ENCODE assay signal across 8 cellular contexts in genomic region chr7:1028044-1028770, GRCh38. TPM values are rescaled to one million over a fixed set of nuclear protein-coding genes. Genes with fewer than 3 reads are reported as not detected.
DNase-seq lines count a peak whose midpoint lies in the region; ATAC-seq and TF ChIP-seq lines count a peak whose summit lies in the region.

No MANE protein-coding gene starts in this region.

- TF ChIP-seq POLR2A in suprapubic skin (IDR thresholded peaks at IDR 0.05) = peak in 1 of 2 donors; percentile 33

- ATAC-seq in GM21576 (IDR thresholded peaks at IDR 0.05; ENCODE audit: unreplicated experiment) = peak; percentile 37
- ATAC-seq in activated naive CD4-positive, alpha-beta T cell treated with anti-CD3 and anti-CD28 coated beads, Interleukin-2, amount 50 U/mL, for 72 hours = peak; percentile 86 to 87

- WGBS in suprapubic skin = 0% methylated on average over 18 of the region's 77 CpGs

- no peak for TF ChIP-seq RAD21 in Ishikawa (IDR thresholded peaks at IDR 0.05; ENCODE audit: low read depth)

- H4K20me1 ChIP-seq in osteoblast (ENCODE audit: insufficient read depth, low read length) = peaks cover 43% of the 10 kb centered on the region

- H3K27ac ChIP-seq in osteoblast (ENCODE audit: low read depth, low read length) (peak overlapping the region; percentile 79), suprapubic skin (peak overlapping the region; percentile 86)

- TF ChIP-seq EP300 in Ishikawa (IDR thresholded peaks at IDR 0.05; ENCODE audit: borderline replicate concordance) (no peak), suprapubic skin (IDR thresholded peaks at IDR 0.05) (no peak)

- peak overlapping the region in 1 of 2 donors; percentile 81 for H3K27ac Mint-ChIP-seq in activated naive CD4-positive, alpha-beta T cell treated with anti-CD3 and anti-CD28 coated beads, Interleukin-2, amount 50 U/mL, for 72 hours
- peak overlapping the region; percentile 75 for H3K27ac Mint-ChIP-seq in glutamatergic neuron (ENCODE audit: unreplicated experiment)

- H3K36me3 Mint-ChIP-seq in activated naive CD4-positive, alpha-beta T cell treated with anti-CD3 and anti-CD28 coated beads, Interleukin-2, amount 50 U/mL, for 72 hours = peaks cover 6 to 9% of the 10 kb centered on the region in 2 donors
- no peaks in the 10 kb centered on the region for H3K36me3 Mint-ChIP-seq in glutamatergic neuron (ENCODE audit: unreplicated experiment)

- H3K4me3 Mint-ChIP-seq in glutamatergic neuron (ENCODE audit: unreplicated experiment) = peak overlapping the region; percentile 38

- peaks cover 52% of the 10 kb centered on the region for H3K79me2 ChIP-seq in osteoblast (ENCODE audit: insufficient read depth, low read length)

- H3K4me1 ChIP-seq in osteoblast (ENCODE audit: insufficient read depth, low read length) = peaks cover 5% of the 10 kb centered on the region
- H3K4me1 ChIP-seq in suprapubic skin = peaks cover 51% of the 10 kb centered on the region

- DNase-seq in DMS79 (lab: John Stamatoyannopoulos, UW) (peak; percentile 57), SHP77 treated with DMSO at 0.1 percent for 48 hours (lab: John Stamatoyannopoulos, UW) (peak; percentile 84), glutamatergic neuron (peak; percentile 93), osteoblast (ENCODE audit: insufficient read length, low spot score, missing footprints) (peak; percentile 100), suprapubic skin (ENCODE audit: low spot score in 2 of 2) (peak; percentile 87 to 89)
- DNase-seq in activated naive CD4-positive, alpha-beta T cell treated with anti-CD3 and anti-CD28 coated beads, Interleukin-2, amount 50 U/mL, for 72 hours (ENCODE audit: low spot score in 2 of 2) = peak; percentile 83 to 93

- H3K9me3 ChIP-seq in osteoblast (ENCODE audit: low read depth, low read length) = no peaks in the 10 kb centered on the region
- no peaks in the 10 kb centered on the region for H3K9me3 ChIP-seq in suprapubic skin

- H3K36me3 ChIP-seq in osteoblast (ENCODE audit: insufficient read depth, low read length) (peaks cover 23% of the 10 kb centered on the region), suprapubic skin (peaks cover 8% of the 10 kb centered on the region)

- TF ChIP-seq CTCF in glutamatergic neuron (IDR thresholded peaks at IDR 0.05; ENCODE audit: partially characterized antibody, unreplicated experiment) (no peak), osteoblast (IDR thresholded peaks at IDR 0.05; ENCODE audit: extremely low read depth, low read depth, low read length) (no peak), suprapubic skin (IDR thresholded peaks at IDR 0.05) (no peak)

- H2AFZ ChIP-seq in osteoblast (ENCODE audit: low read length) = peak overlapping the region; percentile 76

- H3K4me2 ChIP-seq in osteoblast (ENCODE audit: insufficient read depth, low read length) = peak overlapping the region; percentile 81

- peaks cover 13% of the 10 kb centered on the region for H3K27me3 Mint-ChIP-seq in glutamatergic neuron (ENCODE audit: unreplicated experiment)

- H3K4me1 Mint-ChIP-seq in glutamatergic neuron (ENCODE audit: low read depth, unreplicated experiment) = peaks cover 34% of the 10 kb centered on the region

- no peaks in the 10 kb centered on the region for H3K27me3 ChIP-seq in osteoblast (ENCODE audit: insufficient read depth, low read length)
- no peaks in the 10 kb centered on the region for H3K27me3 ChIP-seq in suprapubic skin

- H3K4me3 ChIP-seq in osteoblast (ENCODE audit: insufficient read depth, low read length) (peak overlapping the region; percentile 83), suprapubic skin (peak overlapping the region; percentile 84)

- H3K9me3 Mint-ChIP-seq in activated naive CD4-positive, alpha-beta T cell treated with anti-CD3 and anti-CD28 coated beads, Interleukin-2, amount 50 U/mL, for 72 hours = no peaks in the 10 kb centered on the region
- H3K9me3 Mint-ChIP-seq in glutamatergic neuron (ENCODE audit: unreplicated experiment) = peaks cover 16% of the 10 kb centered on the region

TF ChIP-seq in Ishikawa, 13 proteins besides CTCF, POLR2A, EP300 and RAD21:
- TF ChIP-seq USF1 (IDR thresholded peaks at IDR 0.05) (no peak), ZBTB7A (IDR thresholded peaks at IDR 0.05; ENCODE audit: low read depth) (peak; percentile 80), YY1 (IDR thresholded peaks at IDR 0.05; ENCODE audit: low read depth) (0 out of 2 replicates have a peak, but pooled peaks have one; percentile 6), TAF1 (IDR thresholded peaks at IDR 0.05; ENCODE audit: low read depth) (0 out of 2 replicates have a peak, but pooled peaks have one; percentile 52), FOXM1 (IDR thresholded peaks at IDR 0.05; ENCODE audit: borderline replicate concordance, low read depth) (no peak), EGR1 (IDR thresholded peaks at IDR 0.05) (peak; percentile 93)
- TF ChIP-seq, protein P1, sequence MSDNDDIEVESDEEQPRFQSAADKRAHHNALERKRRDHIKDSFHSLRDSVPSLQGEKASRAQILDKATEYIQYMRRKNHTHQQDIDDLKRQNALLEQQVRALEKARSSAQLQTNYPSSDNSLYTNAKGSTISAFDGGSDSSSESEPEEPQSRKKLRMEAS (IDR thresholded peaks at IDR 0.05) = peak; percentile 43; the same call in 1 of the 2 replicates
- TF ChIP-seq, protein P2, sequence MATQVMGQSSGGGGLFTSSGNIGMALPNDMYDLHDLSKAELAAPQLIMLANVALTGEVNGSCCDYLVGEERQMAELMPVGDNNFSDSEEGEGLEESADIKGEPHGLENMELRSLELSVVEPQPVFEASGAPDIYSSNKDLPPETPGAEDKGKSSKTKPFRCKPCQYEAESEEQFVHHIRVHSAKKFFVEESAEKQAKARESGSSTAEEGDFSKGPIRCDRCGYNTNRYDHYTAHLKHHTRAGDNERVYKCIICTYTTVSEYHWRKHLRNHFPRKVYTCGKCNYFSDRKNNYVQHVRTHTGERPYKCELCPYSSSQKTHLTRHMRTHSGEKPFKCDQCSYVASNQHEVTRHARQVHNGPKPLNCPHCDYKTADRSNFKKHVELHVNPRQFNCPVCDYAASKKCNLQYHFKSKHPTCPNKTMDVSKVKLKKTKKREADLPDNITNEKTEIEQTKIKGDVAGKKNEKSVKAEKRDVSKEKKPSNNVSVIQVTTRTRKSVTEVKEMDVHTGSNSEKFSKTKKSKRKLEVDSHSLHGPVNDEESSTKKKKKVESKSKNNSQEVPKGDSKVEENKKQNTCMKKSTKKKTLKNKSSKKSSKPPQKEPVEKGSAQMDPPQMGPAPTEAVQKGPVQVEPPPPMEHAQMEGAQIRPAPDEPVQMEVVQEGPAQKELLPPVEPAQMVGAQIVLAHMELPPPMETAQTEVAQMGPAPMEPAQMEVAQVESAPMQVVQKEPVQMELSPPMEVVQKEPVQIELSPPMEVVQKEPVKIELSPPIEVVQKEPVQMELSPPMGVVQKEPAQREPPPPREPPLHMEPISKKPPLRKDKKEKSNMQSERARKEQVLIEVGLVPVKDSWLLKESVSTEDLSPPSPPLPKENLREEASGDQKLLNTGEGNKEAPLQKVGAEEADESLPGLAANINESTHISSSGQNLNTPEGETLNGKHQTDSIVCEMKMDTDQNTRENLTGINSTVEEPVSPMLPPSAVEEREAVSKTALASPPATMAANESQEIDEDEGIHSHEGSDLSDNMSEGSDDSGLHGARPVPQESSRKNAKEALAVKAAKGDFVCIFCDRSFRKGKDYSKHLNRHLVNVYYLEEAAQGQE (IDR thresholded peaks at IDR 0.05; ENCODE audit: low read depth) = no peak
TF ChIP-seq in Ishikawa: peak in this region for 5.

RNA-seq across cellular contexts. Expression of gene GPR146, which starts 16.1 kb away (rescaled TPM):
- 1 to 10 TPM; 1.6 to 9.3 TPM for total RNA-seq in activated naive CD4-positive, alpha-beta T cell treated with anti-CD3 and anti-CD28 coated beads, Interleukin-2, amount 50 U/mL, for 72 hours
- total RNA-seq in glutamatergic neuron (ENCODE audit: unreplicated experiment) (3.1 TPM), osteoblast (3.5 and 5.1 TPM in 2 replicates), suprapubic skin (10 to 100 TPM; 24.1 to 50.8 (median 39.3) TPM)

RNA-seq across cellular contexts. Expression of gene CYP2W1, which starts 45.2 kb away (rescaled TPM):
- not detected for total RNA-seq in activated naive CD4-positive, alpha-beta T cell treated with anti-CD3 and anti-CD28 coated beads, Interleukin-2, amount 50 U/mL, for 72 hours
- total RNA-seq in glutamatergic neuron (ENCODE audit: unreplicated experiment) (1.3 TPM), osteoblast (not detected in 2 replicates), suprapubic skin (10 to 100 TPM; 13.3 to 20.8 (median 15.4) TPM)

RNA-seq across cellular contexts. Expression of gene COX19, which starts 52.9 kb away (rescaled TPM):
- total RNA-seq in activated naive CD4-positive, alpha-beta T cell treated with anti-CD3 and anti-CD28 coated beads, Interleukin-2, amount 50 U/mL, for 72 hours = 10 to 100 TPM; 18.8 to 20.7 TPM
- total RNA-seq in glutamatergic neuron (ENCODE audit: unreplicated experiment) (18.4 TPM), osteoblast (10.9 and 13.0 TPM in 2 replicates), suprapubic skin (10 to 100 TPM; 11.6 to 55.2 (median 13.2) TPM)

RNA-seq across cellular contexts. Expression of gene GPER1, which starts 59.7 kb away (rescaled TPM):
- not detected for total RNA-seq in activated naive CD4-positive, alpha-beta T cell treated with anti-CD3 and anti-CD28 coated beads, Interleukin-2, amount 50 U/mL, for 72 hours
- 0.59 TPM for total RNA-seq in glutamatergic neuron (ENCODE audit: unreplicated experiment)
- 10.3 and 10.5 TPM in 2 replicates for total RNA-seq in osteoblast
- 10 to 100 TPM in 1 of 4 donors, 1 to 10 TPM in 3; 2.6 to 11.9 (median 5.1) TPM for total RNA-seq in suprapubic skin

Comparison
In these comparisons a context has a peak if more than half of its experiments do, and no peak if none do; other contexts are left out.
1. Peak in every context shown above with its lines: DNase-seq, ATAC-seq, H3K4me3 ChIP-seq and H3K27ac ChIP-seq.